Comparison of ENCODE assay signal across 36 cellular contexts in the genomic region with DNA sequence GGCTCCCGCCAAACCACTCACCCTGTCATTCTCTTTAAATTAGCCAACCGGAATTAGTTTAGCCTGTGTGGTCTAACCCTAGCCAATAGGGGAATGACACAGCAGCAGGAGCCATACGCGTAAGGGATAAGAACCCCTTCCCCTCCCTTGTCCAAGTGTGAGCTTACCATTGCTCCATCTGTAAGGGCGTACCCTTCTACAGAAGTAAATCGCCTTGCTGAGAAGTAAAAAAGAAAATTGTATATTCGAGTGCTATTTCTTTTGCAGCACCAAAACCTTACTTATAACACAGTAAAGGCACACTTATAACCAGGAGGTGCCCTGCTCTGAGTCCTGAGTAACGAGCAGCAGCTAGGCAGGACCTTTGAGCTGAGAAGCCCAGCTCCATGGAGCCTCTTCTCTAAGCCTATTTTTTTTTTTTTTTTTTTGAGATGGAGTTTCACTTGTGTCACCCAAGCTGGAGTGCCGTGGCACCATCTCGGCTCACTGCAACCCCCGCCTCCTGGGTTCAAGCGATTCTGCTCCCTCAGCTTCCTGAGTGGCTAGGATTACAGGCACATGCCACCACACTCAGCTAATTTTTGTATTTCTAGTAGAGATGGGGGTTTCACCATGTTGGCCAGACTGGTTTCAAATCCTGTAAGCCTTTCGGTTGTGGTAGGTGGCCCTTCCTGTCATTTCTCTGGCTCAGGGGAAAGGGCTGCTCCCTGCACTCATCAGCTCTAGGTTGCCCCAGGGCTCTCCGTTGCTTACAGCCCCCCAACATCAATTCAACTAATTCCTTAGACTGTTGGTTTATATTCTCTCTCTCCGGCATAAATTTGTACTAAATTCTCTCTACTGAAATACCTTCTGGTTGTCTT.
"Had no signal": no experiment of that assay in that cellular context is flagged by ENCODE, and none has a peak within 500 bp of the region (broad histone marks: within the 10 kb centered on the region; RNA-seq: fewer than 3 reads in every experiment).

No MANE protein-coding gene starts in this region.

- H3K27ac ChIP-seq: ascending aorta, body of pancreas, brain microvascular endothelial cell, breast epithelium, VCaP had no signal

- H3K27me3 ChIP-seq: ascending aorta, body of pancreas, brain microvascular endothelial cell, breast epithelium had no signal

- FAIRE-seq: colon, TTC549 had no signal

- DNase-seq: activated B cell treated with CpG ODN at 0.5 μM for 24 hours; activated CD4-positive, alpha-beta memory T cell treated with anti-CD3 and anti-CD28 coated beads for 36 hours; activated CD4-positive, alpha-beta T cell treated with anti-CD3 and anti-CD28 coated beads for 4 hours; activated CD4-positive, alpha-beta T cell treated with anti-CD3 and anti-CD28 coated beads, Interleukin-2, amount 10 ng/mL, durations not matched to agents 24 days and 14 days; activated CD4-positive, alpha-beta T cell treated with anti-CD3 and anti-CD28 coated beads, Interleukin-2, amount 50 U/mL, for 1 hour; activated CD4-positive, alpha-beta T cell treated with anti-CD3 and anti-CD28 coated beads, Interleukin-2, amount 50 U/mL, for 4 hours; activated CD4-positive, CD25-positive, alpha-beta regulatory T cell treated with anti-CD3 and anti-CD28 coated beads, Interleukin-2, amount 50 U/mL, for 72 hours; activated CD8-positive, alpha-beta memory T cell treated with anti-CD3 and anti-CD28 coated beads, Interleukin-2, amount 50 U/mL, for 4 hours; activated CD8-positive, alpha-beta T cell treated with anti-CD3 and anti-CD28 coated beads for 36 hours; activated effector memory CD4-positive, alpha-beta T cell treated with Interleukin-2 at 50 U/mL for 16 hours; activated gamma-delta T cell; activated naive CD4-positive, alpha-beta T cell treated with anti-CD3 and anti-CD28 coated beads, Interleukin-2, amount 10 ng/mL, durations not matched to agents 7 days and 5 days; activated naive CD4-positive, alpha-beta T cell treated with Interleukin-2 at 50 U/mL for 16 hours; activated naive CD8-positive, alpha-beta T cell treated with anti-CD3 and anti-CD28 coated beads, Interleukin-2, amount 10 ng/mL, durations not matched to agents 7 days and 5 days; activated naive CD8-positive, alpha-beta T cell treated with anti-CD3 and anti-CD28 coated beads, Interleukin-2, amount 50 U/mL, for 24 hours; activated T-cell treated with anti-CD3 and anti-CD28 coated beads for 4 hours; activated T-cell treated with anti-CD3 and anti-CD28 coated beads, Interleukin-2, amount 50 U/mL, for 1 hour; activated T-cell treated with anti-CD3 and anti-CD28 coated beads, Interleukin-2, amount 50 U/mL, for 4 hours; activated T-cell treated with anti-CD3 and anti-CD28 coated beads, Interleukin-2, amount 50 U/mL, for 72 hours; amygdala; anterior cingulate cortex; body of pancreas; brain microvascular endothelial cell; central memory CD4-positive, alpha-beta T cell; T-helper 2 cell; T-helper 9 cell had no signal

- H3K27me3 Mint-ChIP-seq: activated B cell treated with CpG ODN at 0.5 μM for 24 hours; activated CD4-positive, alpha-beta memory T cell treated with anti-CD3 and anti-CD28 coated beads for 36 hours; activated CD4-positive, alpha-beta T cell treated with anti-CD3 and anti-CD28 coated beads, Interleukin-2, amount 10 ng/mL, durations not matched to agents 24 days and 14 days; activated CD8-positive, alpha-beta T cell treated with anti-CD3 and anti-CD28 coated beads for 36 hours; activated naive CD4-positive, alpha-beta T cell treated with anti-CD3 and anti-CD28 coated beads, Interleukin-2, amount 10 ng/mL, durations not matched to agents 7 days and 5 days; activated naive CD4-positive, alpha-beta T cell treated with anti-CD3 and anti-CD28 coated beads, Interleukin-2, amount 50 U/mL, for 24 hours; activated naive CD8-positive, alpha-beta T cell; activated naive CD8-positive, alpha-beta T cell treated with anti-CD3 and anti-CD28 coated beads, Interleukin-2, amount 10 ng/mL, durations not matched to agents 7 days and 5 days; activated naive CD8-positive, alpha-beta T cell treated with anti-CD3 and anti-CD28 coated beads, Interleukin-2, amount 50 U/mL, for 24 hours had no signal

- H3K27ac Mint-ChIP-seq: activated B cell treated with CpG ODN at 0.5 μM for 24 hours; activated CD4-positive, alpha-beta memory T cell treated with anti-CD3 and anti-CD28 coated beads for 36 hours; activated CD4-positive, alpha-beta T cell treated with anti-CD3 and anti-CD28 coated beads, Interleukin-2, amount 10 ng/mL, durations not matched to agents 24 days and 14 days; activated CD8-positive, alpha-beta T cell treated with anti-CD3 and anti-CD28 coated beads for 36 hours; activated naive CD4-positive, alpha-beta T cell treated with anti-CD3 and anti-CD28 coated beads, Interleukin-2, amount 10 ng/mL, durations not matched to agents 7 days and 5 days; activated naive CD4-positive, alpha-beta T cell treated with anti-CD3 and anti-CD28 coated beads, Interleukin-2, amount 50 U/mL, for 24 hours; activated naive CD8-positive, alpha-beta T cell; activated naive CD8-positive, alpha-beta T cell treated with anti-CD3 and anti-CD28 coated beads, Interleukin-2, amount 10 ng/mL, durations not matched to agents 7 days and 5 days; activated naive CD8-positive, alpha-beta T cell treated with anti-CD3 and anti-CD28 coated beads, Interleukin-2, amount 50 U/mL, for 24 hours; activated T-cell treated with anti-CD3 and anti-CD28 coated beads, Interleukin-2, amount 50 U/mL, for 72 hours; activated T-helper 1 cell treated with anti-CD3 and anti-CD28 coated beads, Interleukin-12 subunit alpha, Interleukin-12 subunit beta, Interleukin-2, Interleukin-4 antibody, amounts not matched to agents 30 ng/mL and 10 ng/mL and 1 ng/mL, durations not matched to agents 14 hours and 24 hours and 36 hours; activated T-helper 2 cell treated with anti-CD3 and anti-CD28 coated beads, Interferon-gamma antibody, Interleukin-2, Interleukin-4, amounts not matched to agents 10 μg/mL and 5 μg/mL and 100 μg/mL, durations not matched to agents 14 hours and 24 hours and 36 hours; T-helper 2 cell treated with Interferon-gamma antibody and Interleukin-4, amounts not matched to agents 5 μg/mL and 100 μg/mL, for 36 hours had no signal

- H3K4me3 ChIP-seq: ascending aorta, body of pancreas, breast epithelium had no signal

- H3K4me1 ChIP-seq: ascending aorta, body of pancreas, breast epithelium had no signal

- H3K4me3 Mint-ChIP-seq: activated B cell treated with CpG ODN at 0.5 μM for 24 hours; activated CD4-positive, alpha-beta memory T cell treated with anti-CD3 and anti-CD28 coated beads for 36 hours; activated CD4-positive, alpha-beta T cell treated with anti-CD3 and anti-CD28 coated beads, Interleukin-2, amount 10 ng/mL, durations not matched to agents 24 days and 14 days; activated CD8-positive, alpha-beta T cell treated with anti-CD3 and anti-CD28 coated beads for 36 hours; activated naive CD4-positive, alpha-beta T cell treated with anti-CD3 and anti-CD28 coated beads, Interleukin-2, amount 10 ng/mL, durations not matched to agents 7 days and 5 days; activated naive CD4-positive, alpha-beta T cell treated with anti-CD3 and anti-CD28 coated beads, Interleukin-2, amount 50 U/mL, for 24 hours; activated naive CD8-positive, alpha-beta T cell; activated naive CD8-positive, alpha-beta T cell treated with anti-CD3 and anti-CD28 coated beads, Interleukin-2, amount 10 ng/mL, durations not matched to agents 7 days and 5 days; activated naive CD8-positive, alpha-beta T cell treated with anti-CD3 and anti-CD28 coated beads, Interleukin-2, amount 50 U/mL, for 24 hours; activated T-cell treated with anti-CD3 and anti-CD28 coated beads, Interleukin-2, amount 50 U/mL, for 4 hours; activated T-cell treated with anti-CD3 and anti-CD28 coated beads, Interleukin-2, amount 50 U/mL, for 72 hours; activated T-helper 1 cell treated with anti-CD3 and anti-CD28 coated beads, Interleukin-12 subunit alpha, Interleukin-12 subunit beta, Interleukin-2, Interleukin-4 antibody, amounts not matched to agents 30 ng/mL and 10 ng/mL and 1 ng/mL, durations not matched to agents 14 hours and 24 hours and 36 hours; T-helper 2 cell treated with Interferon-gamma antibody and Interleukin-4, amounts not matched to agents 5 μg/mL and 100 μg/mL, for 36 hours had no signal

- H3K36me3 ChIP-seq: brain microvascular endothelial cell, breast epithelium had no signal

- ATAC-seq: activated CD8-positive, alpha-beta T cell treated with anti-CD3 and anti-CD28 coated beads for 36 hours; activated naive CD8-positive, alpha-beta T cell treated with anti-CD3 and anti-CD28 coated beads, Interleukin-2, amount 50 U/mL, for 24 hours; activated T-cell treated with anti-CD3 and anti-CD28 coated beads, Interleukin-2, amount 50 U/mL, for 4 hours; activated T-cell treated with anti-CD3 and anti-CD28 coated beads, Interleukin-2, amount 50 U/mL, for 72 hours; body of pancreas had no signal

- H3K9me3 ChIP-seq: body of pancreas had no signal
